10 cellular contexts compared by ENCODE assay signal in genomic region chr1:91555074-91555730, GRCh38. TPM values are rescaled to one million over a fixed set of nuclear protein-coding genes. Genes with fewer than 3 reads are reported as not detected.
DNase-seq lines count a peak whose midpoint lies in the region; ATAC-seq and TF ChIP-seq lines count a peak whose summit lies in the region.
"Had no signal": no experiment of that assay in that cellular context is flagged by ENCODE, and none has a peak within 500 bp of the region (broad histone marks: within the 10 kb centered on the region; RNA-seq: fewer than 3 reads in every experiment).

No MANE protein-coding gene starts in this region.

- H3K27me3 Mint-ChIP-seq in activated T-cell treated with anti-CD3 and anti-CD28 coated beads, Interleukin-2, amount 50 U/mL, for 72 hours (ENCODE audit: low read depth) = no peaks in the 10 kb centered on the region
- no peaks in the 10 kb centered on the region for H3K27me3 Mint-ChIP-seq in activated CD4-positive, alpha-beta memory T cell treated with anti-CD3 and anti-CD28 coated beads for 36 hours
- H3K27me3 Mint-ChIP-seq in stimulated activated naive CD8-positive, alpha-beta T cell treated with anti-CD3 and anti-CD28 coated beads, Interleukin-15, amount 100 ng/mL, for 72 hours = no peaks in the 10 kb centered on the region

- H3K4me3 ChIP-seq in fibroblast of pulmonary artery (replicated peaks; ENCODE audit: low read depth, low read length) = no peak overlapping the region

- peak overlapping the region; percentile 57 to 78 for H3K4me3 Mint-ChIP-seq in activated T-cell treated with anti-CD3 and anti-CD28 coated beads, Interleukin-2, amount 50 U/mL, for 72 hours
- H3K4me3 Mint-ChIP-seq in activated CD4-positive, alpha-beta memory T cell treated with anti-CD3 and anti-CD28 coated beads for 36 hours = peak overlapping the region; percentile 51
- peak overlapping the region; percentile 2 to 50 for H3K4me3 Mint-ChIP-seq in stimulated activated naive CD8-positive, alpha-beta T cell treated with anti-CD3 and anti-CD28 coated beads, Interleukin-15, amount 100 ng/mL, for 72 hours

- intact Hi-C loops in activated CD4-positive, alpha-beta memory T cell treated with anti-CD3 and anti-CD28 coated beads for 36 hours (cut with micrococcal nuclease) = loop anchor here (5.0 to 10.0 kb wide), 3 partner anchors 920 to 1407 kb away; partner anchors contain the start of gene DIPK1A

- H3K4me1 Mint-ChIP-seq in activated T-cell treated with anti-CD3 and anti-CD28 coated beads, Interleukin-2, amount 50 U/mL, for 72 hours (ENCODE audit: low read depth) = peaks cover 93% of the 10 kb centered on the region
- peaks cover 91% of the 10 kb centered on the region for H3K4me1 Mint-ChIP-seq in activated CD4-positive, alpha-beta memory T cell treated with anti-CD3 and anti-CD28 coated beads for 36 hours (ENCODE audit: low read depth)
- H3K4me1 Mint-ChIP-seq in stimulated activated naive CD8-positive, alpha-beta T cell treated with anti-CD3 and anti-CD28 coated beads, Interleukin-15, amount 100 ng/mL, for 72 hours = peaks cover 72% of the 10 kb centered on the region

- POLR2A ChIA-PET in activated CD4-positive, alpha-beta memory T cell treated with anti-CD3 and anti-CD28 coated beads for 36 hours (lab: Charles Lee) = interaction anchor here (0.6 kb wide), 2 partner anchors 19 to 842 kb away, joined by 3 to 7 read pairs; no protein-coding TSS in a partner anchor

- no peak for ATAC-seq in activated T-cell treated with anti-CD3 and anti-CD28 coated beads, Interleukin-2, amount 50 U/mL, for 72 hours (replicated peaks in 1 of 2)
- ATAC-seq in stimulated activated naive CD8-positive, alpha-beta T cell treated with anti-CD3 and anti-CD28 coated beads, Interleukin-15, amount 100 ng/mL, for 72 hours = no peak
- ATAC-seq in GM18907 (IDR thresholded peaks at IDR 0.05; ENCODE audit: unreplicated experiment) = no peak

- no peak for DNase-seq in activated T-cell treated with anti-CD3 and anti-CD28 coated beads, Interleukin-2, amount 50 U/mL, for 72 hours
- DNase-seq in activated T-cell treated with anti-CD3 and anti-CD28 coated beads, Interleukin-2, amount 50 U/mL, for 1 hour = no peak
- DNase-seq in activated CD4-positive, alpha-beta memory T cell treated with anti-CD3 and anti-CD28 coated beads for 36 hours = no peak
- DNase-seq in fibroblast of pulmonary artery (ENCODE audit: low read depth) (peak; percentile 49), GM19238 (ENCODE audit: insufficient read length, low spot score) (no peak), KBM-7 (no peak)
- no peak for DNase-seq in stimulated activated naive CD8-positive, alpha-beta T cell treated with anti-CD3 and anti-CD28 coated beads, Interleukin-15, amount 100 ng/mL, for 72 hours
- DNase-seq: amniotic stem cell, NCI-H1436 had no signal

- peaks cover 2 to 5% of the 10 kb centered on the region in 2 donors for H3K36me3 Mint-ChIP-seq in activated T-cell treated with anti-CD3 and anti-CD28 coated beads, Interleukin-2, amount 50 U/mL, for 72 hours (ENCODE audit: insufficient read depth in 2 of 2)
- H3K36me3 Mint-ChIP-seq in activated CD4-positive, alpha-beta memory T cell treated with anti-CD3 and anti-CD28 coated beads for 36 hours = peaks cover 5% of the 10 kb centered on the region

- in situ Hi-C loops in KBM-7 (cut with MboI; ENCODE audit: low pct_unique_long_range_greater_than_20kb, low sequenced_read_pairs) = no loop called here

- CTCF ChIA-PET in activated CD4-positive, alpha-beta memory T cell treated with anti-CD3 and anti-CD28 coated beads for 36 hours (lab: Charles Lee) = interaction anchor here (1.1 kb wide), 1 partner anchor 24 kb away, joined by 4 read pairs; no protein-coding TSS in a partner anchor

- TF ChIP-seq CTCF in fibroblast of pulmonary artery (IDR thresholded peaks at IDR 0.05; ENCODE audit: low read length, missing control alignments) = no peak

- peak overlapping the region; percentile 94 for H3K27ac Mint-ChIP-seq in activated T-cell treated with anti-CD3 and anti-CD28 coated beads, Interleukin-2, amount 50 U/mL, for 72 hours
- peak overlapping the region; percentile 91 for H3K27ac Mint-ChIP-seq in activated CD4-positive, alpha-beta memory T cell treated with anti-CD3 and anti-CD28 coated beads for 36 hours
- H3K27ac Mint-ChIP-seq in stimulated activated naive CD8-positive, alpha-beta T cell treated with anti-CD3 and anti-CD28 coated beads, Interleukin-15, amount 100 ng/mL, for 72 hours = peak overlapping the region; percentile 70 to 92

- H3K9me3 Mint-ChIP-seq in activated T-cell treated with anti-CD3 and anti-CD28 coated beads, Interleukin-2, amount 50 U/mL, for 72 hours = peaks cover 2 to 3% of the 10 kb centered on the region in 2 donors
- peaks cover 10% of the 10 kb centered on the region for H3K9me3 Mint-ChIP-seq in activated CD4-positive, alpha-beta memory T cell treated with anti-CD3 and anti-CD28 coated beads for 36 hours
- no peaks in the 10 kb centered on the region for H3K9me3 Mint-ChIP-seq in stimulated activated naive CD8-positive, alpha-beta T cell treated with anti-CD3 and anti-CD28 coated beads, Interleukin-15, amount 100 ng/mL, for 72 hours

RNA-seq across cellular contexts. Expression of gene CDC7, which starts 54.6 kb away (rescaled TPM):
- total RNA-seq in activated T-cell treated with anti-CD3 and anti-CD28 coated beads, Interleukin-2, amount 50 U/mL, for 72 hours = 10 to 100 TPM; 39.0 to 45.3 TPM
- total RNA-seq in activated CD4-positive, alpha-beta memory T cell treated with anti-CD3 and anti-CD28 coated beads for 36 hours = 10 to 100 TPM; 20.2 to 20.4 TPM
